In genomic region chr17:31512104-31512740, GRCh38 we compare ENCODE assay signal across 1 cellular context.
A peak's percentile ranks its signal among the peaks of the same experiment; 100 is the strongest.
TF ChIP-seq lines count a peak whose summit lies in the region.

No MANE protein-coding gene starts in this region.

TF ChIP-seq in HepG2, 621 proteins besides CTCF, POLR2A, EP300 and RAD21:
- TF ChIP-seq AGO2 (optimal IDR thresholded peaks at IDR 0.05; ENCODE audit: low read depth, low read length) = peak; percentile 28
- 0 out of 2 replicates have a peak, but pooled peaks have one; percentile 18 for TF ChIP-seq ZFY (CRISPR knock-in tag; IDR thresholded peaks at IDR 0.05)
- peak; percentile 36; the same call in 1 of the 2 replicates for TF ChIP-seq ZFX (CRISPR knock-in tag; IDR thresholded peaks at IDR 0.05; ENCODE audit: low read depth)
- TF ChIP-seq, protein P1, sequence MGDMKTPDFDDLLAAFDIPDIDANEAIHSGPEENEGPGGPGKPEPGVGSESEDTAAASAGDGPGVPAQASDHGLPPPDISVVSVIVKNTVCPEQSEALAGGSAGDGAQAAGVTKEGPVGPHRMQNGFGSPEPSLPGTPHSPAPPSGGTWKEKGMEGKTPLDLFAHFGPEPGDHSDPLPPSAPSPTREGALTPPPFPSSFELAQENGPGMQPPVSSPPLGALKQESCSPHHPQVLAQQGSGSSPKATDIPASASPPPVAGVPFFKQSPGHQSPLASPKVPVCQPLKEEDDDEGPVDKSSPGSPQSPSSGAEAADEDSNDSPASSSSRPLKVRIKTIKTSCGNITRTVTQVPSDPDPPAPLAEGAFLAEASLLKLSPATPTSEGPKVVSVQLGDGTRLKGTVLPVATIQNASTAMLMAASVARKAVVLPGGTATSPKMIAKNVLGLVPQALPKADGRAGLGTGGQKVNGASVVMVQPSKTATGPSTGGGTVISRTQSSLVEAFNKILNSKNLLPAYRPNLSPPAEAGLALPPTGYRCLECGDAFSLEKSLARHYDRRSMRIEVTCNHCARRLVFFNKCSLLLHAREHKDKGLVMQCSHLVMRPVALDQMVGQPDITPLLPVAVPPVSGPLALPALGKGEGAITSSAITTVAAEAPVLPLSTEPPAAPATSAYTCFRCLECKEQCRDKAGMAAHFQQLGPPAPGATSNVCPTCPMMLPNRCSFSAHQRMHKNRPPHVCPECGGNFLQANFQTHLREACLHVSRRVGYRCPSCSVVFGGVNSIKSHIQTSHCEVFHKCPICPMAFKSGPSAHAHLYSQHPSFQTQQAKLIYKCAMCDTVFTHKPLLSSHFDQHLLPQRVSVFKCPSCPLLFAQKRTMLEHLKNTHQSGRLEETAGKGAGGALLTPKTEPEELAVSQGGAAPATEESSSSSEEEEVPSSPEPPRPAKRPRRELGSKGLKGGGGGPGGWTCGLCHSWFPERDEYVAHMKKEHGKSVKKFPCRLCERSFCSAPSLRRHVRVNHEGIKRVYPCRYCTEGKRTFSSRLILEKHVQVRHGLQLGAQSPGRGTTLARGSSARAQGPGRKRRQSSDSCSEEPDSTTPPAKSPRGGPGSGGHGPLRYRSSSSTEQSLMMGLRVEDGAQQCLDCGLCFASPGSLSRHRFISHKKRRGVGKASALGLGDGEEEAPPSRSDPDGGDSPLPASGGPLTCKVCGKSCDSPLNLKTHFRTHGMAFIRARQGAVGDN (CRISPR knock-in tag; IDR thresholded peaks at IDR 0.05) = peak; percentile 55
- TF ChIP-seq ZNF674 (CRISPR knock-in tag; IDR thresholded peaks at IDR 0.05; ENCODE audit: low read depth) = no peak
